8 cellular contexts compared by ENCODE assay signal in genomic region chr6:31462964-31463940, GRCh38. TPM values are rescaled to one million over a fixed set of nuclear protein-coding genes. Genes with fewer than 3 reads are reported as not detected.
A peak's percentile ranks its signal among the peaks of the same experiment; 100 is the strongest.
DNase-seq lines count a peak whose midpoint lies in the region; ATAC-seq and TF ChIP-seq lines count a peak whose summit lies in the region.

No MANE protein-coding gene starts in this region.

- TF ChIP-seq CTCF in GM13977 (IDR thresholded peaks at IDR 0.05; ENCODE audit: extremely low read depth, insufficient read depth, missing control alignments) = no peak

- ATAC-seq in HG02759 (IDR thresholded peaks at IDR 0.05; ENCODE audit: unreplicated experiment) (peak; percentile 91), left lobe of liver (peak; percentile 98)

- DNase-seq in GM13977 (ENCODE audit: low spot score) = peak; percentile 90
- DNase-seq in NCI-H2107 (lab: John Stamatoyannopoulos, UW) = peak; percentile 18
- DNase-seq in activated CD4-positive, alpha-beta T cell treated with anti-CD3 and anti-CD28 coated beads, Interleukin-2, amount 50 U/mL, for 4 hours = peak; percentile 84 to 86
- peak; percentile 88 for DNase-seq in dermis blood vessel endothelial cell
- DNase-seq in left lobe of liver (ENCODE audit: low spot score) = peak; percentile 94
- DNase-seq in stimulated activated CD4-positive, alpha-beta T cell treated with anti-CD3 and anti-CD28 coated beads, Interleukin-1b, Interleukin-23, amount 100 ng/mL, for 48 hours = peak; percentile 88
- DNase-seq in NCI-H128 (lab: John Stamatoyannopoulos, UW; ENCODE audit: unreplicated experiment) = no peak

- in situ Hi-C loops in GM13977 (cut with MboI; ENCODE audit: low pct_unique_long_range_greater_than_20kb, low sequenced_read_pairs, unreplicated experiment) = no loop called here

RNA-seq across cellular contexts. Expression of gene MICB, which starts 34.7 kb away (rescaled TPM):
- total RNA-seq in dermis blood vessel endothelial cell (14.5 and 29.3 TPM in 2 replicates), left lobe of liver (0.78 TPM)

RNA-seq across cellular contexts. Expression of gene MICA, which starts 59.9 kb away (rescaled TPM):
- total RNA-seq in dermis blood vessel endothelial cell = 40.3 and 57.9 TPM in 2 replicates
- 6.3 TPM for total RNA-seq in left lobe of liver
